ENCODE assay signal across 8 cellular contexts in the genomic region with DNA sequence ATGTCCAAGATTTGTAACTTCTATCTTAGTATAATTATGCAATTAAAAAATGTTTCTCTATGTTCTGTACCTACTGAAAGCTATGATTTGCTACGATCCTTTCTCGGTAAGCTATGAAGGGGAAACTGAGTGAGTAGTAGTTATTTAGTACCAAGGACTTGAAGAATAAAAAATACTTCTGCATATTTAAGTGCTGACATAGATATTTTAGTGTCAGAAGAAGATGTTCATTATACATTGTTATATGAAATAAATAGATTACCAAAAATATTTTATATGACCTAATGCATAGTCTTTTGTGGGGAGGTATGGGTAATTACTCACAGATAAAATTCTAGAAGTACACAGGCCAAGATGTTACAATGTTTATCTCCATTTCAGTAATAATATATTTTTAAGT.
"Had no signal": no experiment of that assay in that cellular context is flagged by ENCODE, and none has a peak within 500 bp of the region (broad histone marks: within the 10 kb centered on the region; RNA-seq: fewer than 3 reads in every experiment).

No MANE protein-coding gene starts in this region.

- H3K4me3 ChIP-seq: GM23338 had no signal

- FAIRE-seq: H1, H54, HTR-8/SVneo had no signal

- H3K27ac ChIP-seq: KMS-11 had no signal

- H3K4me2 ChIP-seq: GM23338, KMS-11 had no signal

- H3K9ac ChIP-seq: KMS-11 had no signal

- DNase-seq: H9, HCEC 1CT, KBM-7 had no signal

- ATAC-seq: GM23338 had no signal

- H2AFZ ChIP-seq: GM23338 had no signal
